Comparison of ENCODE assay signal across 9 cellular contexts in the genomic region with DNA sequence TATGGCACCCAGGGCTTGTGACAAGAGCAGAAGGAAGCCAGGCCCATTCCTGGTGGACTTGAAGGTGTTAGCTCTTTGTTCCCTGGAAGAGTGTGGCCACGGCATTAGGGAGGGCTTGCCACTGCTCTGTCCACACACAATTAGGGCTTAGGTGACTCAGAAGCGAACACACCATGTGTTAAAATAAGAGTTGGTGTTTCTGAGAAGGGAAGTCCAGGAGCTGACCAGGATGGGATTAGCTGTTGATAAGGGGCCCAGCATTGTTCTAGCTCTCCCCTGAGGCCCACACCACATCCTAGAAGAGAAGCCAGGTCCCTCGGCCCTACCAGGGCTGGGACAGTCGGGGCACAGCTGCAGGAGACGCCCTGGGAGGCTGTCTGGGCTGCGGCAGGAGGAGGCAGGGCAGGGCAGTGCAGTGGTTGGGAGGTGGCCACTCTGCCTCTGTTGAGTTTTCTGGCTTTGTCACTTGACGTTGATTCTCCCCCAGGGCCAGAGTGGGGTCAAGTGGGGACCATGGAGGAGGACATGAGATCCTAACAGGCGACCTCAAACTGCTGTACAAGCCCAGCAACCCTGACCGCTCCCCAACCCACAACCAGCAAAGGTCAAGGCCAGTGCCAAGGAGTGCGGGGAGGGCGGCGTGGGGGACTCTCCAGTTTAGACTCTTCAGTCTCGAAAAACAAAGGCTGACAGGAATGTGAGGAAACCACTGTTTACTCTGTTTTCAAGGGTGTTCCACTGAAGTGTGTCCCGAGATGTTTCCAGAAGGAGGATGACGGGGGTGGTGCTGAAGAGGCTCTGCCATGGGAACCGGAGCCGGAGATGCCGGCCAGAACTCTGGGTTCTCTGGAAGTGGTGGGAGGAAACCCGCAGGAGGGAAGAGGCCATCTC. TPM values are rescaled to one million over a fixed set of nuclear protein-coding genes. Genes with fewer than 3 reads are reported as not detected.
DNase-seq lines count a peak whose midpoint lies in the region; ATAC-seq and TF ChIP-seq lines count a peak whose summit lies in the region.
"Had no signal": no experiment of that assay in that cellular context is flagged by ENCODE, and none has a peak within 500 bp of the region (broad histone marks: within the 10 kb centered on the region; RNA-seq: fewer than 3 reads in every experiment).

No MANE protein-coding gene starts in this region.

- no peak overlapping the region for H3K56ac ChIP-seq in IMR-90 (ENCODE audit: extremely low read depth, insufficient read depth, low read length)

- TF ChIP-seq CTCF in IMR-90 (conservative IDR thresholded peaks at IDR 0.05; ENCODE audit: low read depth, low read length), result no peak
- TF ChIP-seq CTCF in breast epithelium (IDR thresholded peaks at IDR 0.05), result no peak
- no peak for TF ChIP-seq CTCF in spleen (IDR thresholded peaks at IDR 0.05 in 8 of 11, conservative IDR thresholded peaks at IDR 0.05 in 3 of 11)

- H3K23ac ChIP-seq in IMR-90 (ENCODE audit: low read depth, low read length), result no peak overlapping the region

- POLR2A ChIA-PET in IMR-90 (lab: Charles Lee; ENCODE audit: unreplicated experiment), result no interaction called here

- no peak overlapping the region for H3K9ac ChIP-seq in IMR-90 (ENCODE audit: low read depth, low read length)

- H4K8ac ChIP-seq in IMR-90 (ENCODE audit: low read depth in 2 of 2, low read length in 2 of 2), result no peak overlapping the region

- ATAC-seq in IMR-90 (ENCODE audit: low read depth) (no peak), GM18520 (IDR thresholded peaks at IDR 0.05; ENCODE audit: unreplicated experiment) (no peak)

- H3K27ac ChIP-seq in IMR-90 (ENCODE audit: insufficient read depth, low read length), result no peak overlapping the region
- H3K27ac ChIP-seq in breast epithelium, result peak overlapping the region; percentile 66 to 83
- H3K27ac ChIP-seq in spleen, result peak overlapping the region in 6 of 8 donors; percentile 28 to 91 (median 78)

- H4K5ac ChIP-seq in IMR-90 (ENCODE audit: low read depth, low read length), result no peak overlapping the region

- H4K91ac ChIP-seq in IMR-90 (ENCODE audit: insufficient read depth, low read depth, low read length), result no peak overlapping the region

- H3K27me3 ChIP-seq in IMR-90 (ENCODE audit: control insufficient read depth, insufficient read depth, low read length) (peaks cover under 1% of the 10 kb centered on the region), breast epithelium (no peaks in the 10 kb centered on the region), spleen (replicated peaks in 1 of 7) (peaks cover 0 to 29% (median 0%) of the 10 kb centered on the region in 7 donors)

- BruUV-seq in IMR-90 (replicated peaks; lab: Mats Ljungman, UMichigan), result no TSS peak

- H2AK5ac ChIP-seq in IMR-90 (ENCODE audit: low read depth, low read length), result peak overlapping the region; percentile 77

- no peak overlapping the region for H3K4me2 ChIP-seq in IMR-90 (ENCODE audit: low read depth, low read length)

- WGBS in IMR-90 (ENCODE audit: extremely low coverage in 2 of 2, insufficient read length in 1 of 2), 2 experiments, result 74% methylated on average over 4 of the region's 19 CpGs; no CpG with 5 or more reads in 1 of the 2 experiments
- 45 to 63% (median 57%) methylated on average over 19 of the region's 19 CpGs for WGBS in spleen, 5 donors

- TF ChIP-seq POLR2A in IMR-90 (IDR thresholded peaks at IDR 0.05; ENCODE audit: low read depth, low read length) (no peak), breast epithelium (IDR thresholded peaks at IDR 0.05) (no peak), spleen (IDR thresholded peaks at IDR 0.05) (no peak)

- H2BK20ac ChIP-seq in IMR-90 (ENCODE audit: low read depth, low read length), result no peak overlapping the region; the same call in 1 of the 2 replicates

- H3K36me3 ChIP-seq in IMR-90 (ENCODE audit: control insufficient read depth, insufficient read depth, low read length) (no peaks in the 10 kb centered on the region), breast epithelium (no peaks in the 10 kb centered on the region), spleen (no peaks in the 10 kb centered on the region)

- no peaks in the 10 kb centered on the region for H3K79me1 ChIP-seq in IMR-90 (ENCODE audit: low read depth in 1 of 2, low read length in 2 of 2)

- H2BK5ac ChIP-seq in IMR-90 (ENCODE audit: low read depth, low read length, poor library complexity, severe bottlenecking), result no peak overlapping the region

- CTCF ChIA-PET in IMR-90 (lab: Yijun Ruan, JAX), result interaction anchor here (1.9 kb wide), 1 partner anchor 32 kb away, joined by 5 read pairs; no protein-coding TSS in a partner anchor

- H3K4me3 ChIP-seq in IMR-90 (ENCODE audit: insufficient read depth, low read depth, low read length) (no peak overlapping the region), breast epithelium (no peak overlapping the region), spleen (no peak overlapping the region)

- peak overlapping the region; percentile 24; the same call in 1 of the 2 replicates for H3K4ac ChIP-seq in IMR-90 (ENCODE audit: low read depth, low read length)

- no peaks in the 10 kb centered on the region for H4K20me1 ChIP-seq in IMR-90 (ENCODE audit: insufficient read depth, low read length)

- dilution Hi-C loops in IMR-90 (cut with HindIII; ENCODE audit: low sequenced_read_pairs, unreplicated experiment), result no loop called here

- no peak overlapping the region for H2BK120ac ChIP-seq in IMR-90 (ENCODE audit: low read depth, low read length)

- in situ Hi-C loops in IMR-90 (cut with MboI; ENCODE audit: low sequenced_read_pairs), result no loop called here

- H2BK15ac ChIP-seq in IMR-90 (ENCODE audit: low read depth, low read length), result peak overlapping the region; percentile 43; the same call in 1 of the 3 replicates

- H3K9me3 ChIP-seq in IMR-90 (ENCODE audit: control insufficient read depth, insufficient read depth, low read length) (no peaks in the 10 kb centered on the region), breast epithelium (no peaks in the 10 kb centered on the region), spleen (no peaks in the 10 kb centered on the region)

- DNase-seq in IMR-90 (no peak), breast epithelium (ENCODE audit: low spot score in 2 of 2) (no peak), left kidney (ENCODE audit: low read depth, low spot score) (peak; percentile 61), spleen (peak; percentile 83), NCI-H1105 (lab: John Stamatoyannopoulos, UW) (no peak), putamen (ENCODE audit: low spot score) (no peak), mucosa of gallbladder (ENCODE audit: low spot score) (no peak)
- DNase-seq: activated CD4-positive, alpha-beta T cell treated with anti-CD3 and anti-CD28 coated beads, Interleukin-2, amount 50 U/mL, for 48 hours had no signal

- H2AK9ac ChIP-seq in IMR-90 (replicated peaks; ENCODE audit: low read depth, low read length, poor library complexity), result no peak overlapping the region

- intact Hi-C loops in IMR-90 (cut with micrococcal nuclease) (no loop called here), breast epithelium (cut with DNase I; ENCODE audit: low total_unique reads) (no loop called here), spleen (cut with DNase I; ENCODE audit: low total_unique reads) (no loop called here)

- TF ChIP-seq RAD21 in IMR-90 (IDR thresholded peaks at IDR 0.05; ENCODE audit: low read length), result no peak

- peak overlapping the region; percentile 59; the same call in 1 of the 2 replicates for H3K14ac ChIP-seq in IMR-90 (replicated peaks; ENCODE audit: low read depth, low read length)

- no peaks in the 10 kb centered on the region for H3K9me1 ChIP-seq in IMR-90 (ENCODE audit: insufficient read depth, low read length)

- H3K4me1 ChIP-seq in IMR-90 (ENCODE audit: control insufficient read depth, insufficient read depth, low read length) (peaks cover 10% of the 10 kb centered on the region; the same call in 1 of the 2 replicates), breast epithelium (no peaks in the 10 kb centered on the region), spleen (peaks cover 18 to 95% (median 68%) of the 10 kb centered on the region in 6 donors)

- H2AFZ ChIP-seq in IMR-90 (replicated peaks; ENCODE audit: low read length, poor library complexity), result no peak overlapping the region

- no peak overlapping the region for H3K18ac ChIP-seq in IMR-90 (ENCODE audit: low read depth, low read length)

TF ChIP-seq in IMR-90, 13 proteins besides CTCF, POLR2A, EP300 and RAD21:
- TF ChIP-seq NFE2L2 (IDR thresholded peaks at IDR 0.05; ENCODE audit: low read depth, low read length) (no peak), MAFK (IDR thresholded peaks at IDR 0.05; ENCODE audit: low read depth, low read length) (no peak), CEBPB (IDR thresholded peaks at IDR 0.05; ENCODE audit: low read depth, low read length) (no peak)

RNA-seq across cellular contexts. Expression of gene GNLY, which starts 16.8 kb away (rescaled TPM):
- not detected in 2 replicates for total RNA-seq in IMR-90 (2012; rRNA removed)
- not detected in 2 replicates for polyA plus RNA-seq in IMR-90 (2012; rRNA removed)
- polyA plus RNA-seq in IMR-90 (2012; cell fraction: cytosol; rRNA removed), result not detected in 2 replicates
- 0.13 and 0.24 TPM in 2 replicates for polyA plus RNA-seq in IMR-90 (2012; cell fraction: nucleus; rRNA removed; ENCODE audit: low replicate concordance)
- 1 to 10 TPM; 2.0 to 2.6 (median 2.1) TPM for total RNA-seq in breast epithelium
- total RNA-seq in spleen, result 10 to 100 TPM; 17.4 to 87.8 (median 42.6) TPM
- polyA plus RNA-seq in spleen, result 10 to 100 TPM; 13.1 to 38.9 (median 31.5) TPM
- 0.95 TPM for total RNA-seq in mucosa of gallbladder

RNA-seq across cellular contexts. Expression of gene ATOH8, which starts 42.9 kb away (rescaled TPM):
- 7.8 and 7.9 TPM in 2 replicates for total RNA-seq in IMR-90 (2012; rRNA removed)
- 9.0 and 11.2 TPM in 2 replicates for polyA plus RNA-seq in IMR-90 (2012; rRNA removed)
- polyA plus RNA-seq in IMR-90 (2012; cell fraction: cytosol; rRNA removed), result 6.2 and 7.6 TPM in 2 replicates
- 5.0 and 13.0 TPM in 2 replicates for polyA plus RNA-seq in IMR-90 (2012; cell fraction: nucleus; rRNA removed; ENCODE audit: low replicate concordance)
- 100 to 1,000 TPM in 1 of 3 donors, 10 to 100 TPM in 2; 20.8 to 167 (median 46.2) TPM for total RNA-seq in breast epithelium
- total RNA-seq in spleen, result 10 to 100 TPM in 6 of 7 donors, 1 to 10 TPM in 1; 6.4 to 53.0 (median 18.6) TPM
- 10 to 100 TPM in 1 of 3 donors, 1 to 10 TPM in 2; 7.2 to 17.6 (median 9.4) TPM for polyA plus RNA-seq in spleen
- 9.0 TPM for total RNA-seq in mucosa of gallbladder

RNA-seq across cellular contexts. Expression of gene SFTPB, which starts 42.9 kb away (rescaled TPM):
- not detected in 2 replicates for total RNA-seq in IMR-90 (2012; rRNA removed)
- polyA plus RNA-seq in IMR-90 (2012; rRNA removed), result not detected in 2 replicates
- polyA plus RNA-seq in IMR-90 (2012; cell fraction: cytosol; rRNA removed), result 0.07 TPM in 1 of 2 replicates, not detected in the other
- not detected in 2 replicates for polyA plus RNA-seq in IMR-90 (2012; cell fraction: nucleus; rRNA removed; ENCODE audit: low replicate concordance)
- total RNA-seq in breast epithelium, result 1 to 10 TPM in 1 of 3 donors, not detected in 2; 3.7 TPM
- 1 to 10 TPM in 1 of 7 donors, not detected in 6; 1.9 TPM for total RNA-seq in spleen
- 1 to 10 TPM in 2 of 3 donors, under 1 TPM in 1; 0.59 to 4.0 (median 2.1) TPM for polyA plus RNA-seq in spleen
- total RNA-seq in mucosa of gallbladder, result 11.5 TPM

Comparison
In these comparisons a context has a peak if more than half of its experiments do, and no peak if none do; other contexts are left out.
1. DNase-seq: peak in left kidney (single experiment) and spleen (single experiment); none in IMR-90 (single experiment), breast epithelium (0 of 2), NCI-H1105 (single experiment), putamen (single experiment) and mucosa of gallbladder (single experiment).